In genomic region chr2:222652856-222653255, GRCh38 we compare ENCODE assay signal across 15 cellular contexts. TPM values are rescaled to one million over a fixed set of nuclear protein-coding genes. Genes with fewer than 3 reads are reported as not detected.
A peak's percentile ranks its signal among the peaks of the same experiment; 100 is the strongest.
DNase-seq lines count a peak whose midpoint lies in the region; ATAC-seq, FAIRE-seq and TF ChIP-seq lines count a peak whose summit lies in the region.
"Had no signal": no experiment of that assay in that cellular context is flagged by ENCODE, and none has a peak within 500 bp of the region (broad histone marks: within the 10 kb centered on the region; RNA-seq: fewer than 3 reads in every experiment).

No MANE protein-coding gene starts in this region.

- DNase-seq in activated CD4-positive, CD25-positive, alpha-beta regulatory T cell (lab: John Stamatoyannopoulos, UW) = no peak
- peak; percentile 7 to 59 for DNase-seq in NOMO-1 (lab: John Stamatoyannopoulos, UW; ENCODE audit: unreplicated experiment in 2 of 2)
- no peak for DNase-seq in activated naive CD8-positive, alpha-beta T cell treated with anti-CD3 and anti-CD28 coated beads, Interleukin-2, amount 50 U/mL, for 24 hours
- DNase-seq in natural killer cell treated with Interleukin-12 subunit alpha and Interleukin-12 subunit beta and Interleukin-15 and Interleukin-18, amount 100 ng/mL, for 72 hours (ENCODE audit: low spot score) = no peak
- no peak for DNase-seq in amygdala (lab: John Stamatoyannopoulos, UW)
- DNase-seq in kidney = no peak
- DNase-seq: DMS153, heart left ventricle, lower lobe of right lung, Right ventricle myocardium superior, testis had no signal

- intact Hi-C loops in kidney (cut with DNase I) = no loop called here

- TF ChIP-seq CTCF in kidney (IDR thresholded peaks at IDR 0.05; ENCODE audit: borderline replicate concordance, extremely low read depth, insufficient read depth) = no peak

- no peaks in the 10 kb centered on the region for H3K9me3 ChIP-seq in kidney (ENCODE audit: control insufficient read depth in 1 of 2, low read length in 2 of 2)
- H3K9me3 ChIP-seq: heart left ventricle, lower lobe of right lung, testis had no signal

- peak; percentile 33 to 46 for ATAC-seq in activated CD4-positive, CD25-positive, alpha-beta regulatory T cell treated with anti-CD3 and anti-CD28 coated beads, Interleukin-2, amount 50 U/mL, for 24 hours
- peak; percentile 15 for ATAC-seq in activated naive CD8-positive, alpha-beta T cell treated with anti-CD3 and anti-CD28 coated beads, Interleukin-2, amount 50 U/mL, for 24 hours
- ATAC-seq in natural killer cell treated with Interleukin-12 subunit alpha and Interleukin-12 subunit beta and Interleukin-15 and Interleukin-18, amount 100 ng/mL, for 72 hours = peak in 1 of 2 donors; percentile 37
- no peak for ATAC-seq in HG02763 (IDR thresholded peaks at IDR 0.05; ENCODE audit: unreplicated experiment)
- ATAC-seq: HCT116, heart left ventricle, lower lobe of right lung had no signal

- H3K27me3 Mint-ChIP-seq in activated naive CD8-positive, alpha-beta T cell treated with anti-CD3 and anti-CD28 coated beads, Interleukin-2, amount 50 U/mL, for 24 hours = no peaks in the 10 kb centered on the region
- no peaks in the 10 kb centered on the region for H3K27me3 Mint-ChIP-seq in natural killer cell treated with Interleukin-12 subunit alpha and Interleukin-12 subunit beta and Interleukin-15 and Interleukin-18, amount 100 ng/mL, for 72 hours

- peak overlapping the region; percentile 84 for H3K27ac Mint-ChIP-seq in activated naive CD8-positive, alpha-beta T cell treated with anti-CD3 and anti-CD28 coated beads, Interleukin-2, amount 50 U/mL, for 24 hours
- H3K27ac Mint-ChIP-seq in natural killer cell treated with Interleukin-12 subunit alpha and Interleukin-12 subunit beta and Interleukin-15 and Interleukin-18, amount 100 ng/mL, for 72 hours = peak overlapping the region; percentile 47 to 75

- peak overlapping the region; percentile 99 for H3K4me3 Mint-ChIP-seq in activated naive CD8-positive, alpha-beta T cell treated with anti-CD3 and anti-CD28 coated beads, Interleukin-2, amount 50 U/mL, for 24 hours
- H3K4me3 Mint-ChIP-seq in natural killer cell treated with Interleukin-12 subunit alpha and Interleukin-12 subunit beta and Interleukin-15 and Interleukin-18, amount 100 ng/mL, for 72 hours = peak overlapping the region; percentile 95

- H3K27ac ChIP-seq in kidney (ENCODE audit: low read depth in 2 of 2, low read length in 2 of 2) = no peak overlapping the region
- H3K27ac ChIP-seq: heart left ventricle, lower lobe of right lung, testis had no signal

- peaks cover 44% of the 10 kb centered on the region for H3K36me3 Mint-ChIP-seq in activated naive CD8-positive, alpha-beta T cell treated with anti-CD3 and anti-CD28 coated beads, Interleukin-2, amount 50 U/mL, for 24 hours (ENCODE audit: low read depth)
- peaks cover 11% of the 10 kb centered on the region for H3K36me3 Mint-ChIP-seq in natural killer cell treated with Interleukin-12 subunit alpha and Interleukin-12 subunit beta and Interleukin-15 and Interleukin-18, amount 100 ng/mL, for 72 hours

- peaks cover 0 to 5% of the 10 kb centered on the region in 2 donors for H3K36me3 ChIP-seq in kidney (ENCODE audit: control insufficient read depth in 1 of 2, insufficient read depth in 2 of 2, low read length in 2 of 2)

- H3K9me3 Mint-ChIP-seq in activated naive CD8-positive, alpha-beta T cell treated with anti-CD3 and anti-CD28 coated beads, Interleukin-2, amount 50 U/mL, for 24 hours = no peaks in the 10 kb centered on the region
- no peaks in the 10 kb centered on the region for H3K9me3 Mint-ChIP-seq in natural killer cell treated with Interleukin-12 subunit alpha and Interleukin-12 subunit beta and Interleukin-15 and Interleukin-18, amount 100 ng/mL, for 72 hours

- no peak overlapping the region for H3K9ac ChIP-seq in kidney (ENCODE audit: low read length in 2 of 2)

- H3K4me1 ChIP-seq in kidney (ENCODE audit: control insufficient read depth in 1 of 2, insufficient read depth in 1 of 2, low read depth in 1 of 2, low read length in 2 of 2) = peaks cover 4 to 11% of the 10 kb centered on the region in 2 donors

- no peak overlapping the region for H3K4me3 ChIP-seq in kidney (ENCODE audit: low read length in 2 of 2)
- H3K4me3 ChIP-seq: heart left ventricle, lower lobe of right lung, testis had no signal

- H3K4me1 Mint-ChIP-seq in activated naive CD8-positive, alpha-beta T cell treated with anti-CD3 and anti-CD28 coated beads, Interleukin-2, amount 50 U/mL, for 24 hours = peaks cover 48% of the 10 kb centered on the region
- peaks cover 44% of the 10 kb centered on the region in 2 donors for H3K4me1 Mint-ChIP-seq in natural killer cell treated with Interleukin-12 subunit alpha and Interleukin-12 subunit beta and Interleukin-15 and Interleukin-18, amount 100 ng/mL, for 72 hours (ENCODE audit: low read depth in 2 of 2)

- no peak for FAIRE-seq in kidney (lab: Jason Lieb, UNC)

RNA-seq across cellular contexts. Expression of gene FARSB, which starts 3.0 kb away (rescaled TPM):
- 10 to 100 TPM; 27.7 to 44.5 TPM for total RNA-seq in natural killer cell treated with Interleukin-12 subunit alpha and Interleukin-12 subunit beta and Interleukin-15 and Interleukin-18, amount 100 ng/mL, for 72 hours
- 17.1 TPM for total RNA-seq in kidney
- 18.2 TPM for polyA plus RNA-seq in kidney (ENCODE audit: insufficient read depth, low read depth, low replicate concordance)

RNA-seq across cellular contexts. Expression of gene MOGAT1, which starts 18.6 kb away (rescaled TPM):
- not detected for total RNA-seq in natural killer cell treated with Interleukin-12 subunit alpha and Interleukin-12 subunit beta and Interleukin-15 and Interleukin-18, amount 100 ng/mL, for 72 hours
- not detected for total RNA-seq in kidney
- not detected for polyA plus RNA-seq in kidney (ENCODE audit: insufficient read depth, low read depth, low replicate concordance)
- total RNA-seq: A172, testis had no signal

Comparison
In these comparisons a context has a peak if more than half of its experiments do, and no peak if none do; other contexts are left out.
1. DNase-seq: peak in NOMO-1 (2 of 2); none in activated CD4-positive, CD25-positive, alpha-beta regulatory T cell (0 of 4), activated naive CD8-positive, alpha-beta T cell treated with anti-CD3 and anti-CD28 coated beads, Interleukin-2, amount 50 U/mL, for 24 hours (single experiment), natural killer cell treated with Interleukin-12 subunit alpha and Interleukin-12 subunit beta and Interleukin-15 and Interleukin-18, amount 100 ng/mL, for 72 hours (single experiment), amygdala (0 of 56) and kidney (single experiment).